ENCODE assay signal across 9 cellular contexts in genomic region chr1:235073968-235074334, GRCh38. TPM values are rescaled to one million over a fixed set of nuclear protein-coding genes. Genes with fewer than 3 reads are reported as not detected.
DNase-seq lines count a peak whose midpoint lies in the region; ATAC-seq and TF ChIP-seq lines count a peak whose summit lies in the region.
"Had no signal": no experiment of that assay in that cellular context is flagged by ENCODE, and none has a peak within 500 bp of the region (broad histone marks: within the 10 kb centered on the region; RNA-seq: fewer than 3 reads in every experiment).

No MANE protein-coding gene starts in this region.

- H3K27ac ChIP-seq in left ventricle myocardium inferior (replicated peaks): peak overlapping the region; percentile 94
- peak overlapping the region; percentile 84 for H3K27ac ChIP-seq in lower lobe of right lung
- peak overlapping the region in 1 of 2 donors; percentile 0 for H3K27ac ChIP-seq in ovary

- intact Hi-C loops in left ventricle myocardium inferior (cut with micrococcal nuclease): loop anchor here (2.0 kb wide), 1 partner anchor 75 kb away; no protein-coding TSS in a partner anchor
- intact Hi-C loops in cardiac septum (cut with DNase I): loop anchor here (2.0 kb wide), 4 partner anchors 77 to 461 kb away; no protein-coding TSS in a partner anchor
- intact Hi-C loops in lower lobe of right lung (cut with DNase I): loop anchor here (10.0 kb wide), 1 partner anchor 469 kb away; no protein-coding TSS in a partner anchor
- intact Hi-C loops in ovary (cut with DNase I): loop anchor here in 2 of 4 donors (10.0 kb wide), 3 partner anchors 89 to 339 kb away; no protein-coding TSS in a partner anchor

- no peaks in the 10 kb centered on the region for H3K36me3 ChIP-seq in left ventricle myocardium inferior
- H3K36me3 ChIP-seq in lower lobe of right lung: no peaks in the 10 kb centered on the region
- H3K36me3 ChIP-seq in ovary: no peaks in the 10 kb centered on the region

- H3K4me1 ChIP-seq in left ventricle myocardium inferior (peaks cover 90% of the 10 kb centered on the region), lower lobe of right lung (peaks cover 83% of the 10 kb centered on the region), ovary (ENCODE audit: insufficient read depth) (peaks cover 11% of the 10 kb centered on the region)

- TF ChIP-seq CTCF in left ventricle myocardium inferior (IDR thresholded peaks at IDR 0.05; ENCODE audit: borderline replicate concordance) (no peak), lower lobe of right lung (IDR thresholded peaks at IDR 0.05) (no peak), ovary (IDR thresholded peaks at IDR 0.05) (no peak)

- H3K27me3 Mint-ChIP-seq in activated naive CD8-positive, alpha-beta T cell: no peaks in the 10 kb centered on the region

- H3K9me3 Mint-ChIP-seq in activated naive CD8-positive, alpha-beta T cell (ENCODE audit: low read depth): no peaks in the 10 kb centered on the region
- H3K9me3 Mint-ChIP-seq: natural killer cell had no signal

- DNase-seq in left ventricle myocardium inferior (no peak), cardiac septum (ENCODE audit: low spot score) (no peak), lower lobe of right lung (peak; percentile 78), OCI-M1 (lab: John Stamatoyannopoulos, UW) (no peak), ovary (no peak)
- DNase-seq: natural killer cell had no signal

- peak; percentile 57 to 58 for ATAC-seq in lower lobe of right lung
- ATAC-seq in GM18502 (IDR thresholded peaks at IDR 0.05; ENCODE audit: poor library complexity, unreplicated experiment): no peak
- no peak for ATAC-seq in GM21381 (IDR thresholded peaks at IDR 0.05; ENCODE audit: unreplicated experiment)

- peaks cover 25% of the 10 kb centered on the region for H3K4me1 Mint-ChIP-seq in activated naive CD8-positive, alpha-beta T cell (ENCODE audit: low read depth)

- no peaks in the 10 kb centered on the region for H3K9me3 ChIP-seq in left ventricle myocardium inferior (replicated peaks)
- no peaks in the 10 kb centered on the region for H3K9me3 ChIP-seq in lower lobe of right lung
- no peaks in the 10 kb centered on the region for H3K9me3 ChIP-seq in ovary

- peak overlapping the region; percentile 36 for H3K4me3 ChIP-seq in left ventricle myocardium inferior
- no peak overlapping the region for H3K4me3 ChIP-seq in lower lobe of right lung
- no peak overlapping the region for H3K4me3 ChIP-seq in ovary

- no peak for TF ChIP-seq EP300 in ovary (IDR thresholded peaks at IDR 0.05)

- peak overlapping the region; percentile 95 for H3K27ac Mint-ChIP-seq in activated naive CD8-positive, alpha-beta T cell

- no peak overlapping the region for H3K4me3 Mint-ChIP-seq in activated naive CD8-positive, alpha-beta T cell

- 93 to 94% (median 93%) methylated on average over 8 of the region's 8 CpGs for WGBS in ovary, 3 donors

- no peaks in the 10 kb centered on the region for H3K27me3 ChIP-seq in left ventricle myocardium inferior (ENCODE audit: low read depth)
- no peaks in the 10 kb centered on the region for H3K27me3 ChIP-seq in lower lobe of right lung (ENCODE audit: low read depth)
- no peaks in the 10 kb centered on the region for H3K27me3 ChIP-seq in ovary

- H3K36me3 Mint-ChIP-seq in activated naive CD8-positive, alpha-beta T cell: no peaks in the 10 kb centered on the region
- H3K36me3 Mint-ChIP-seq: natural killer cell had no signal

- no peak for TF ChIP-seq POLR2A in ovary (IDR thresholded peaks at IDR 0.05)

RNA-seq across cellular contexts. Expression of gene TOMM20, which starts 54.7 kb away (rescaled TPM):
- total RNA-seq in left ventricle myocardium inferior (84.1 TPM), cardiac septum (81.9 TPM), lower lobe of right lung (88.4 TPM), ovary (100 to 1,000 TPM; 104 to 153 (median 118) TPM)
- 100 to 1,000 TPM; 120 to 124 TPM for polyA plus RNA-seq in ovary

Comparison
In these comparisons a context has a peak if more than half of its experiments do, and no peak if none do; other contexts are left out.
1. ATAC-seq: peak in lower lobe of right lung (2 of 2); none in GM18502 (single experiment) and GM21381 (single experiment).